Comparison of ENCODE assay signal across 8 cellular contexts in the genomic region with DNA sequence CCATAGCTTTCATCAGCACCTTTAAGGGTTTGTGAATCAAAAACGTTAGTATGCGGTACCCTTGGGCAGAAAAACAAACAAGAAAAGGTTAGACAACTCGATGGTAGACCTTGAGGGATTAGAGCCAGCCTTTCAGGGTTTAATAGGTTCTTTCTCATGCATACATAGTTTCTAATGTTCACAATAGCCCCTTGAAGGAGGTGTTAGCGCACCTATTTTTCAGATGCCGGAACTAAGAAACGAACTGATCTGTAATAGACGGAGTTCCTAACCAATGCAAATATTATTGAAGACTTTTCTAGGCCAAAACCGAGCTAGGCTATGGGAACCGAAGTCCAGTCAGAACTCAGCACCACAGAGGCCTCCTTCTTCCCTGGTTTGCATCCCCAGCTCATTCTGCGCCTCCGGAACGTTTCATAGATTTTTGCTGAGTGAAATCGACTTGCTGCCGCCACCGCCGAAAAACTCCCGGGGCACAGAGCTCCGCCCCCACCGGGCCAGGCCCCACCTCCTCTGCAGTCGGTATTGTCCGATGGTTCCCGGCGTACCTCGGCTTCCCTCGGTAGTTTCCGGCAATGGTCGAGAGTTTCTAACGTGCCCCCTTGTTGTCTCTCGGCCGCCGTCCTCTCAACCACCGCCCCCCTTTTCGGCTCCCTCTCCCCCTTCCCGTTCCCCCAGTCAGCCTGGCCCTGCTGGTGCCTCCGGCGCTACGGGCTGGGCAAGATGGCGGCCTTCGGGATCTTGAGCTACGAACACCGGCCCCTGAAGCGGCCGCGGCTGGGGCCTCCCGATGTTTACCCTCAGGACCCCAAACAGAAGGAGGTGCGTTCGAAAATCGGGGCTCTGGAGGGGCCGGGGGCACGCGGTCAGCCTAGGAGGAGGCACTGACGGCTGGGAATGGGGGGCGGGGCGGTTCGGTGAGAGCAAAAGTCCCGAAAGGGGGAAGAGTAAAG. TPM values are rescaled to one million over a fixed set of nuclear protein-coding genes. Genes with fewer than 3 reads are reported as not detected.
DNase-seq lines count a peak whose midpoint lies in the region; FAIRE-seq lines count a peak whose summit lies in the region.

A gene (plus strand): TSS at position 565 of the 953 bp plus-strand sequence. CDS start 159 bp downstream, at position 724.

- peak within 1 kb of the TSS; percentile 93 for H2AFZ ChIP-seq in neuronal stem cell (ENCODE audit: low read length)

- no peak within 1 kb of the TSS for H2BK5ac ChIP-seq in neuronal stem cell (ENCODE audit: low read length)

- WGBS in neuronal stem cell (ENCODE audit: extremely low coverage in 2 of 2, insufficient read length in 2 of 2, insufficient replicate concordance in 1 of 2), 2 donors = no CpG with 5 or more reads among the region's 56 CpGs

- peak within 1 kb of the TSS; percentile 55 for H3K4me3 ChIP-seq in H7 (ENCODE audit: insufficient read depth, low read depth, low read length)
- peak within 1 kb of the TSS; percentile 64 to 87 for H3K4me3 ChIP-seq in neuronal stem cell (ENCODE audit: low read length in 2 of 2)
- H3K4me3 ChIP-seq in subcutaneous abdominal adipose tissue (ENCODE audit: low read depth in 1 of 5, low read length in 5 of 5) = peak within 1 kb of the TSS; percentile 62 to 82 (median 69)

- H3K36me3 ChIP-seq in ES-I3 (ENCODE audit: insufficient read depth, low read length) (no peaks in the 10 kb centered on the region; the same call in 1 of the 2 replicates), H7 (replicated peaks; ENCODE audit: control insufficient read depth, insufficient read depth, low read length) (peaks cover 1% of the 10 kb centered on the region), neuronal stem cell (replicated peaks in 1 of 2; ENCODE audit: control insufficient read depth in 2 of 2, insufficient read depth in 2 of 2, low read length in 2 of 2) (peaks cover 22 to 37% of the 10 kb centered on the region in 2 donors), subcutaneous abdominal adipose tissue (ENCODE audit: control insufficient read depth in 5 of 5, insufficient read depth in 5 of 5, low read length in 5 of 5) (peaks cover 4 to 34% (median 30%) of the 10 kb centered on the region in 5 donors)

- no peak within 1 kb of the TSS for H3K23ac ChIP-seq in neuronal stem cell (ENCODE audit: low read depth, low read length, poor library complexity)

- CTCF ChIA-PET in activated naive CD4-positive, alpha-beta T cell treated with anti-CD3 and anti-CD28 coated beads for 36 hours (lab: Charles Lee) = interaction anchor here (0.5 to 2.5 kb wide), 10 partner anchors 11 to 63 kb away, joined by 3 to 12 read pairs (median 6); no protein-coding TSS in a partner anchor

- no peaks in the 10 kb centered on the region for H3K9me3 Mint-ChIP-seq in activated naive CD4-positive, alpha-beta T cell treated with anti-CD3 and anti-CD28 coated beads for 36 hours

- no peak within 1 kb of the TSS for H3K14ac ChIP-seq in neuronal stem cell (ENCODE audit: low read length)

- peak; percentile 92 for DNase-seq in H7
- DNase-seq in M059J (ENCODE audit: low read depth) = peak; percentile 83
- DNase-seq in SK-N-DZ (ENCODE audit: low spot score) = peak; percentile 73
- peak; percentile 90 for DNase-seq in activated naive CD4-positive, alpha-beta T cell treated with anti-CD3 and anti-CD28 coated beads for 36 hours
- peak; percentile 50 to 83 for DNase-seq in frontal cortex (ENCODE audit: low spot score in 2 of 2)
- DNase-seq in neuronal stem cell (ENCODE audit: low spot score) = peak; percentile 77

- no peak within 1 kb of the TSS for H2BK120ac ChIP-seq in neuronal stem cell (ENCODE audit: low read depth, low read length)

- H4K91ac ChIP-seq in neuronal stem cell (ENCODE audit: low read depth, low read length, poor library complexity) = no peak within 1 kb of the TSS

- no peak within 1 kb of the TSS for H2AK5ac ChIP-seq in neuronal stem cell (ENCODE audit: low read depth, low read length)

- H3K9me3 ChIP-seq in ES-I3 (ENCODE audit: control insufficient read depth, insufficient read depth, low read length) = no peaks in the 10 kb centered on the region
- H3K9me3 ChIP-seq in neuronal stem cell (replicated peaks in 1 of 2; ENCODE audit: control insufficient read depth in 2 of 2, insufficient read depth in 1 of 2, low read depth in 1 of 2, low read length in 2 of 2) = no peaks in the 10 kb centered on the region
- H3K9me3 ChIP-seq in subcutaneous abdominal adipose tissue (ENCODE audit: control insufficient read depth in 5 of 5, low read length in 5 of 5) = peaks cover 0 to 4% (median 0%) of the 10 kb centered on the region in 5 donors

- H4K8ac ChIP-seq in neuronal stem cell (ENCODE audit: low read depth, low read length) = no peak within 1 kb of the TSS

- H3K27ac ChIP-seq in neuronal stem cell (replicated peaks; ENCODE audit: low read length) = peak within 1 kb of the TSS; percentile 46
- peak within 1 kb of the TSS; percentile 76 for H3K27ac ChIP-seq in subcutaneous abdominal adipose tissue (ENCODE audit: low read depth, low read length)

- no peak within 1 kb of the TSS for H2BK15ac ChIP-seq in neuronal stem cell (ENCODE audit: low read length)

- peak within 1 kb of the TSS; percentile 90 for H3K27ac Mint-ChIP-seq in activated naive CD4-positive, alpha-beta T cell treated with anti-CD3 and anti-CD28 coated beads for 36 hours

- peaks cover 21% of the 10 kb centered on the region for H3K4me1 Mint-ChIP-seq in activated naive CD4-positive, alpha-beta T cell treated with anti-CD3 and anti-CD28 coated beads for 36 hours (ENCODE audit: low read depth)

- no peak within 1 kb of the TSS for H3K4ac ChIP-seq in neuronal stem cell (ENCODE audit: low read length)

- H3K79me1 ChIP-seq in neuronal stem cell (ENCODE audit: low read depth, low read length) = peaks cover 2% of the 10 kb centered on the region

- peak within 1 kb of the TSS; percentile 54 for H3K4me2 ChIP-seq in neuronal stem cell (ENCODE audit: insufficient read depth, low read length, poor library complexity, severe bottlenecking)

- H3K9ac ChIP-seq in ES-I3 (ENCODE audit: low read depth, low read length) (peak within 1 kb of the TSS; percentile 79), neuronal stem cell (ENCODE audit: low read depth, low read length, poor library complexity) (peak within 1 kb of the TSS; percentile 81), subcutaneous abdominal adipose tissue (ENCODE audit: low read length in 5 of 5) (peak within 1 kb of the TSS; percentile 67 to 77 (median 68))

- peak within 1 kb of the TSS; percentile 90 for H3K18ac ChIP-seq in neuronal stem cell (ENCODE audit: low read length)

- no peaks in the 10 kb centered on the region for H3K27me3 Mint-ChIP-seq in activated naive CD4-positive, alpha-beta T cell treated with anti-CD3 and anti-CD28 coated beads for 36 hours (ENCODE audit: low read depth)

- H3K4me3 Mint-ChIP-seq in activated naive CD4-positive, alpha-beta T cell treated with anti-CD3 and anti-CD28 coated beads for 36 hours = peak within 1 kb of the TSS; percentile 78

- peaks cover 7% of the 10 kb centered on the region for H3K36me3 Mint-ChIP-seq in activated naive CD4-positive, alpha-beta T cell treated with anti-CD3 and anti-CD28 coated beads for 36 hours (ENCODE audit: low read depth)

- FAIRE-seq in frontal cortex (lab: Jason Lieb, UNC) = no peak

- H3K4me1 ChIP-seq in ES-I3 (ENCODE audit: insufficient read depth, low read length) (no peaks in the 10 kb centered on the region), neuronal stem cell (ENCODE audit: control insufficient read depth in 2 of 2, insufficient read depth in 1 of 2, low read depth in 1 of 2, low read length in 2 of 2) (peaks cover 3 to 5% of the 10 kb centered on the region in 2 donors), subcutaneous abdominal adipose tissue (ENCODE audit: control insufficient read depth in 5 of 5, insufficient read depth in 5 of 5, low read length in 5 of 5) (peaks cover 2 to 19% (median 15%) of the 10 kb centered on the region in 5 donors)

- peaks cover 2% of the 10 kb centered on the region; the same call in 1 of the 2 replicates for H3K27me3 ChIP-seq in H7 (ENCODE audit: control insufficient read depth, insufficient read depth, low read length)
- H3K27me3 ChIP-seq in neuronal stem cell (ENCODE audit: control insufficient read depth in 3 of 3, insufficient read depth in 3 of 3, low read depth in 1 of 3, low read length in 3 of 3) = no peaks in the 10 kb centered on the region
- peaks cover 0 to 4% (median 0%) of the 10 kb centered on the region in 5 donors for H3K27me3 ChIP-seq in subcutaneous abdominal adipose tissue (ENCODE audit: control insufficient read depth in 5 of 5, insufficient read depth in 4 of 5, low read length in 5 of 5)

- H2BK12ac ChIP-seq in neuronal stem cell (ENCODE audit: low read length) = no peak within 1 kb of the TSS

- intact Hi-C loops in activated naive CD4-positive, alpha-beta T cell treated with anti-CD3 and anti-CD28 coated beads for 36 hours (cut with micrococcal nuclease) = loop anchor here (1.0 to 2.0 kb wide), 3 partner anchors 8 to 50 kb away; a partner anchor contains a TSS

RNA-seq across cellular contexts. Expression of the gene that starts here (rescaled TPM):
- 19.0 and 24.1 TPM in 2 replicates for total RNA-seq in H7 (2014; rRNA removed; shearing (Covaris generic))
- 19.6 and 42.5 TPM in 2 replicates for total RNA-seq in M059J (2014; rRNA removed; shearing (Covaris generic))
- polyA plus RNA-seq in SK-N-DZ (2014; cell fraction: cytosol; rRNA removed) = 19.6 and 29.4 TPM in 2 replicates
- polyA plus RNA-seq in SK-N-DZ (2014; cell fraction: nucleus; rRNA removed) = 31.4 and 103 TPM in 2 replicates
- total RNA-seq in activated naive CD4-positive, alpha-beta T cell treated with anti-CD3 and anti-CD28 coated beads for 36 hours = 10 to 100 TPM; 43.5 to 43.6 TPM
- total RNA-seq in frontal cortex = 11.4 TPM
- polyA plus RNA-seq in neuronal stem cell (2013, experiment 1 of 2) = 16.3 TPM
- 16.2 TPM for polyA plus RNA-seq in neuronal stem cell (2013, experiment 2 of 2)

Comparison
In these comparisons a context has a peak if more than half of its experiments do, and no peak if none do; other contexts are left out.
1. Peak in every context shown above with its lines: DNase-seq, H3K4me3 ChIP-seq and H3K27ac ChIP-seq.